Comparison of ENCODE assay signal across 8 cellular contexts in the genomic region with DNA sequence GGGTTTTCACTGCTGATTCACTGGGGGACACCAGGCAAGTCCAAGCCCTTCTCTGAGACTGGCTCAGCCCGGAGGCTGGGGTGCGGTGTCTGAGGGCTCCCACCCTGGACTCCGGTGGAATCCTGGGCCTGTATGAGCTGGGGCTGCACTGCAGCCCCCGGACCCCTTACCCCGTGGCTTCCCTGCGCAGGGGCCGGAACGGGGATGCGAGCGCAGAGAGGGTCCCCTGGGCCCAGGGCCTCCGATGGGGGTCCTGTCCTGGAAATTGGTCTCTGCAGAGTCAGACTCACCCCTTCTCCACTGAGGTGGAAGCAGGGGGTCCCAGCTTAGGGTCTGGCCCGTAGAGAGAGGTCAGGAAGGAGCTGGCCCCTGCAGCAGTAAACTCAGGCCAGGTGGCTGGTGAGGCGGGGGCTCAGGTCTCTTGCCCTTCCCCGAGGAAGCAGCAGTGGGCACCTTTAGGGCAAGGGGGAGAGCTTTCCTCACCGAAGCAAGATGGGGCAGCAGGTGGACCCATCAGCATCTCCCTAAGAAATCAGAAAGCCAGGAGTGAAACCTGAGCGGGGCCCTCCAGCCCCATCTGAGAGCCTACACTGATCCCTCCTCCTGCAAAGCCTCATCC. TPM values are rescaled to one million over a fixed set of nuclear protein-coding genes. Genes with fewer than 3 reads are reported as not detected.
A peak's percentile ranks its signal among the peaks of the same experiment; 100 is the strongest.
DNase-seq lines count a peak whose midpoint lies in the region; ATAC-seq and TF ChIP-seq lines count a peak whose summit lies in the region.

No MANE protein-coding gene starts in this region.

- no peaks in the 10 kb centered on the region for H3K36me3 Mint-ChIP-seq in activated T-cell treated with anti-CD3 and anti-CD28 coated beads, Interleukin-2, amount 50 U/mL, for 72 hours (ENCODE audit: insufficient read depth in 2 of 2)

- H3K27me3 ChIP-seq in HUES48 (ENCODE audit: control insufficient read depth, insufficient read depth, low read length): no peaks in the 10 kb centered on the region
- no peaks in the 10 kb centered on the region for H3K27me3 ChIP-seq in iPS-15b (ENCODE audit: control insufficient read depth, insufficient read depth, low read length)
- peaks cover 0 to 82% (median 17%) of the 10 kb centered on the region in 7 donors for H3K27me3 ChIP-seq in spleen (replicated peaks in 1 of 7)

- H3K27ac ChIP-seq in HUES48 (ENCODE audit: low read depth, low read length): no peak overlapping the region
- peak overlapping the region in 7 of 8 donors; percentile 80 to 94 (median 90) for H3K27ac ChIP-seq in spleen
- no peak overlapping the region for H3K27ac ChIP-seq in caudate nucleus (ENCODE audit: low read depth, low read length)

- H3K9me3 Mint-ChIP-seq in activated T-cell treated with anti-CD3 and anti-CD28 coated beads, Interleukin-2, amount 50 U/mL, for 72 hours: no peaks in the 10 kb centered on the region

- peak overlapping the region; percentile 64 to 72 for H3K4me3 Mint-ChIP-seq in activated T-cell treated with anti-CD3 and anti-CD28 coated beads, Interleukin-2, amount 50 U/mL, for 72 hours

- no peak overlapping the region for H3K27ac Mint-ChIP-seq in activated T-cell treated with anti-CD3 and anti-CD28 coated beads, Interleukin-2, amount 50 U/mL, for 72 hours

- H3K4me1 ChIP-seq in HUES48 (ENCODE audit: control insufficient read depth, insufficient read depth, low read length) (peaks cover 20% of the 10 kb centered on the region; the same call in 1 of the 2 replicates), iPS-15b (ENCODE audit: control insufficient read depth, insufficient read depth, low read length) (no peaks in the 10 kb centered on the region), spleen (peaks cover 27 to 46% (median 39%) of the 10 kb centered on the region in 6 donors)

- no peak for DNase-seq in activated T-cell treated with anti-CD3 and anti-CD28 coated beads, Interleukin-2, amount 50 U/mL, for 72 hours
- DNase-seq in spleen (no peak), caudate nucleus (lab: John Stamatoyannopoulos, UW) (no peak), T-helper 9 cell (no peak)

- H3K27me3 Mint-ChIP-seq in activated T-cell treated with anti-CD3 and anti-CD28 coated beads, Interleukin-2, amount 50 U/mL, for 72 hours (ENCODE audit: low read depth): peaks cover 17% of the 10 kb centered on the region

- H3K9me3 ChIP-seq in HUES48 (ENCODE audit: control insufficient read depth, insufficient read depth, low read length): no peaks in the 10 kb centered on the region
- H3K9me3 ChIP-seq in iPS-15b (ENCODE audit: control insufficient read depth, insufficient read depth, low read length): no peaks in the 10 kb centered on the region
- no peaks in the 10 kb centered on the region for H3K9me3 ChIP-seq in spleen

- peak overlapping the region; percentile 78; the same call in 1 of the 2 replicates for H3K9ac ChIP-seq in HUES48 (ENCODE audit: low read depth, low read length)
- H3K9ac ChIP-seq in iPS-15b (ENCODE audit: low read depth, low read length): no peak overlapping the region

- H3K4me1 Mint-ChIP-seq in activated T-cell treated with anti-CD3 and anti-CD28 coated beads, Interleukin-2, amount 50 U/mL, for 72 hours (ENCODE audit: low read depth): no peaks in the 10 kb centered on the region

- no peak for TF ChIP-seq CTCF in spleen (IDR thresholded peaks at IDR 0.05 in 8 of 11, conservative IDR thresholded peaks at IDR 0.05 in 3 of 11)

- no peak for ATAC-seq in activated T-cell treated with anti-CD3 and anti-CD28 coated beads, Interleukin-2, amount 50 U/mL, for 72 hours (replicated peaks in 1 of 2)
- no peak for ATAC-seq in GM21381 (IDR thresholded peaks at IDR 0.05; ENCODE audit: unreplicated experiment)
- ATAC-seq in HG02678 (IDR thresholded peaks at IDR 0.05; ENCODE audit: unreplicated experiment): no peak

- TF ChIP-seq POLR2A in spleen (IDR thresholded peaks at IDR 0.05): no peak

- WGBS in spleen, 5 donors: 63 to 70% (median 68%) methylated on average over 14 to 16 of the region's 16 CpGs

- H3K36me3 ChIP-seq in HUES48 (ENCODE audit: control insufficient read depth, insufficient read depth, low read length) (no peaks in the 10 kb centered on the region), iPS-15b (ENCODE audit: control insufficient read depth, insufficient read depth, low read length) (no peaks in the 10 kb centered on the region), spleen (no peaks in the 10 kb centered on the region)

- H3K4me3 ChIP-seq in HUES48 (ENCODE audit: low read depth, low read length) (peak overlapping the region; percentile 89), iPS-15b (ENCODE audit: low read depth, low read length) (peak overlapping the region; percentile 64), spleen (peak overlapping the region in 7 of 8 donors; percentile 59 to 93 (median 73))

- intact Hi-C loops in spleen (cut with DNase I; ENCODE audit: low total_unique reads): loop anchor here (5.0 kb wide), 1 partner anchor 201 kb away; no protein-coding TSS in a partner anchor

RNA-seq across cellular contexts. Expression of gene VAV2, which starts 1.6 kb away (rescaled TPM):
- total RNA-seq in activated T-cell treated with anti-CD3 and anti-CD28 coated beads, Interleukin-2, amount 50 U/mL, for 72 hours: 1 to 10 TPM; 4.6 to 5.1 TPM
- 10 to 100 TPM; 17.9 to 39.2 (median 31.3) TPM for total RNA-seq in spleen
- polyA plus RNA-seq in spleen: 10 to 100 TPM; 14.2 to 25.0 (median 15.0) TPM

RNA-seq across cellular contexts. Expression of gene BRD3OS, which starts 31.5 kb away (rescaled TPM):
- total RNA-seq in activated T-cell treated with anti-CD3 and anti-CD28 coated beads, Interleukin-2, amount 50 U/mL, for 72 hours: 10 to 100 TPM in 1 of 2 donors, 1 to 10 TPM in 1; 6.3 to 10.3 TPM
- 10 to 100 TPM in 5 of 7 donors, 1 to 10 TPM in 2; 9.5 to 13.2 (median 11.3) TPM for total RNA-seq in spleen
- polyA plus RNA-seq in spleen: 10 to 100 TPM in 1 of 3 donors, 1 to 10 TPM in 2; 6.9 to 10.2 (median 9.8) TPM

Comparison
In these comparisons a context has a peak if more than half of its experiments do, and no peak if none do; other contexts are left out.
1. H3K27ac ChIP-seq: peak in spleen (7 of 8); none in HUES48 (single experiment) and caudate nucleus (single experiment).
2. Peak in every context shown above with its lines, with median percentiles within 50 percentile points of each other: H3K4me3 ChIP-seq.